In genomic region chr3:4409415-4409814, GRCh38 we compare ENCODE assay signal across 12 cellular contexts. TPM values are rescaled to one million over a fixed set of nuclear protein-coding genes. Genes with fewer than 3 reads are reported as not detected.
DNase-seq lines count a peak whose midpoint lies in the region; ATAC-seq and TF ChIP-seq lines count a peak whose summit lies in the region.
"Had no signal": no experiment of that assay in that cellular context is flagged by ENCODE, and none has a peak within 500 bp of the region (broad histone marks: within the 10 kb centered on the region; RNA-seq: fewer than 3 reads in every experiment).

No MANE protein-coding gene starts in this region.

- H3K4me3 ChIP-seq in CD8-positive, alpha-beta memory T cell (ENCODE audit: low read length) = no peak overlapping the region
- H3K4me3 ChIP-seq: neural progenitor cell had no signal

- POLR2A ChIA-PET in CD8-positive, alpha-beta memory T cell (lab: Charles Lee) = interaction anchor here (0.6 kb wide), 1 partner anchor 20 kb away, joined by 4 read pairs; no protein-coding TSS in a partner anchor

- CTCF ChIA-PET in CD8-positive, alpha-beta memory T cell (lab: Charles Lee) = interaction anchor here (1.6 kb wide), 1 partner anchor 11 kb away, joined by 4 read pairs; no protein-coding TSS in a partner anchor

- no peaks in the 10 kb centered on the region for H3K27me3 ChIP-seq in CD8-positive, alpha-beta memory T cell (ENCODE audit: insufficient read depth, low read length, poor library complexity, severe bottlenecking)
- H3K27me3 ChIP-seq: neural progenitor cell had no signal

- no peaks in the 10 kb centered on the region for H3K36me3 ChIP-seq in CD8-positive, alpha-beta memory T cell (ENCODE audit: insufficient read depth, low read length)
- H3K36me3 ChIP-seq: neural progenitor cell had no signal

- no peak for DNase-seq in CD8-positive, alpha-beta memory T cell
- DNase-seq in NCI-H446 treated with DMSO at 0.1 percent for 48 hours (lab: John Stamatoyannopoulos, UW) (peak; percentile 50), cerebellar cortex (ENCODE audit: low spot score) (peak; percentile 63), glutamatergic neuron (no peak), kidney tubule cell (ENCODE audit: low spot score) (no peak), RPMI8226 (no peak)
- DNase-seq: NCI-H2171 treated with DMSO at 0.1 percent for 48 hours; SIG-M5; stimulated activated naive CD4-positive, alpha-beta T cell treated with Interleukin-2 at 50 U/mL for 16 hours had no signal

- H3K27me3 Mint-ChIP-seq in CD8-positive, alpha-beta memory T cell = no peaks in the 10 kb centered on the region
- no peaks in the 10 kb centered on the region for H3K27me3 Mint-ChIP-seq in glutamatergic neuron (ENCODE audit: unreplicated experiment)

- peaks cover 7% of the 10 kb centered on the region for H3K4me1 ChIP-seq in CD8-positive, alpha-beta memory T cell (ENCODE audit: insufficient read depth, low read length)
- H3K4me1 ChIP-seq: neural progenitor cell had no signal

- H3K4me3 Mint-ChIP-seq in CD8-positive, alpha-beta memory T cell = peak overlapping the region in 3 of 7 donors; percentile 9 to 47 (median 16)
- H3K4me3 Mint-ChIP-seq in glutamatergic neuron (ENCODE audit: unreplicated experiment) = no peak overlapping the region
- H3K4me3 Mint-ChIP-seq: neural progenitor cell had no signal

- ATAC-seq in GM18870 (IDR thresholded peaks at IDR 0.05; ENCODE audit: unreplicated experiment) (peak; percentile 44), GM18868 (IDR thresholded peaks at IDR 0.05; ENCODE audit: unreplicated experiment) (no peak)

- no peak for TF ChIP-seq CTCF in glutamatergic neuron (IDR thresholded peaks at IDR 0.05; ENCODE audit: partially characterized antibody, unreplicated experiment)

- peak overlapping the region; percentile 55 to 87 (median 75) for H3K27ac Mint-ChIP-seq in CD8-positive, alpha-beta memory T cell
- no peak overlapping the region for H3K27ac Mint-ChIP-seq in glutamatergic neuron (ENCODE audit: unreplicated experiment)
- H3K27ac Mint-ChIP-seq: neural progenitor cell had no signal

- H3K9me3 ChIP-seq in CD8-positive, alpha-beta memory T cell (ENCODE audit: low read length) = no peaks in the 10 kb centered on the region

- no peaks in the 10 kb centered on the region for H3K9me3 Mint-ChIP-seq in CD8-positive, alpha-beta memory T cell
- H3K9me3 Mint-ChIP-seq in glutamatergic neuron (ENCODE audit: unreplicated experiment) = no peaks in the 10 kb centered on the region
- H3K9me3 Mint-ChIP-seq: neural progenitor cell had no signal

- no peak overlapping the region for H3K27ac ChIP-seq in CD8-positive, alpha-beta memory T cell (ENCODE audit: low read depth, low read length)
- H3K27ac ChIP-seq: neural progenitor cell had no signal

- H3K36me3 Mint-ChIP-seq in CD8-positive, alpha-beta memory T cell = peaks cover 7 to 69% (median 29%) of the 10 kb centered on the region in 3 donors
- H3K36me3 Mint-ChIP-seq in glutamatergic neuron (ENCODE audit: unreplicated experiment) = no peaks in the 10 kb centered on the region
- H3K36me3 Mint-ChIP-seq: neural progenitor cell had no signal

- H3K4me1 Mint-ChIP-seq in CD8-positive, alpha-beta memory T cell = peaks cover 24 to 30% (median 29%) of the 10 kb centered on the region in 3 donors
- H3K4me1 Mint-ChIP-seq in glutamatergic neuron (ENCODE audit: low read depth, unreplicated experiment) = peaks cover 28% of the 10 kb centered on the region
- H3K4me1 Mint-ChIP-seq: neural progenitor cell had no signal

RNA-seq across cellular contexts. Expression of gene SUMF1, which starts 57.7 kb away (rescaled TPM):
- 10 to 100 TPM; 12.1 to 13.0 TPM for total RNA-seq in CD8-positive, alpha-beta memory T cell
- 28.7 TPM for polyA plus RNA-seq in CD8-positive, alpha-beta memory T cell
- total RNA-seq in glutamatergic neuron (ENCODE audit: unreplicated experiment) = 7.2 TPM

Comparison
In these comparisons a context has a peak if more than half of its experiments do, and no peak if none do; other contexts are left out.
1. DNase-seq: peak in NCI-H446 treated with DMSO at 0.1 percent for 48 hours (single experiment) and cerebellar cortex (single experiment); none in CD8-positive, alpha-beta memory T cell (0 of 5), glutamatergic neuron (single experiment), kidney tubule cell (single experiment) and RPMI8226 (single experiment).